11 cellular contexts compared by ENCODE assay signal in genomic region chr1:4087530-4088420, GRCh38.
"Had no signal": no experiment of that assay in that cellular context is flagged by ENCODE, and none has a peak within 500 bp of the region (broad histone marks: within the 10 kb centered on the region; RNA-seq: fewer than 3 reads in every experiment).

No MANE protein-coding gene starts in this region.

- H3K4me3 Mint-ChIP-seq: natural killer cell; stimulated activated memory B cell treated with anti-CD40 and anti-IgM and Interleukin-4, amounts not matched to agents 10 μg/mL and 1 μg/mL and 100 μg/mL, for 72 hours had no signal

- H3K27ac Mint-ChIP-seq: natural killer cell; stimulated activated memory B cell treated with anti-CD40 and anti-IgM and Interleukin-4, amounts not matched to agents 10 μg/mL and 1 μg/mL and 100 μg/mL, for 72 hours had no signal

- ATAC-seq: left colon; natural killer cell; psoas muscle; stimulated activated memory B cell treated with anti-CD40 and anti-IgM and Interleukin-4, amounts not matched to agents 10 μg/mL and 1 μg/mL and 100 μg/mL, for 72 hours had no signal

- DNase-seq: activated gamma-delta T cell treated with Interleukin-2 at 50 U/mL for 16 hours; cortex of kidney; effector CD8-positive, alpha-beta T cell; foreskin melanocyte; left colon; mammary epithelial cell; natural killer cell; occipital lobe; psoas muscle; SJCRH30 had no signal

- H3K4me1 Mint-ChIP-seq: natural killer cell; stimulated activated memory B cell treated with anti-CD40 and anti-IgM and Interleukin-4, amounts not matched to agents 10 μg/mL and 1 μg/mL and 100 μg/mL, for 72 hours had no signal

- H3K36me3 Mint-ChIP-seq: natural killer cell; stimulated activated memory B cell treated with anti-CD40 and anti-IgM and Interleukin-4, amounts not matched to agents 10 μg/mL and 1 μg/mL and 100 μg/mL, for 72 hours had no signal
